8 cellular contexts compared by ENCODE assay signal in genomic region chr3:13352621-13353131, GRCh38.
DNase-seq lines count a peak whose midpoint lies in the region; ATAC-seq and TF ChIP-seq lines count a peak whose summit lies in the region.
"Had no signal": no experiment of that assay in that cellular context is flagged by ENCODE, and none has a peak within 500 bp of the region (broad histone marks: within the 10 kb centered on the region; RNA-seq: fewer than 3 reads in every experiment).

No MANE protein-coding gene starts in this region.

- ATAC-seq in GM18861 (IDR thresholded peaks at IDR 0.05; ENCODE audit: unreplicated experiment), result peak; percentile 49

- H3K27me3 ChIP-seq in brain microvascular endothelial cell (replicated peaks), result no peaks in the 10 kb centered on the region
- H3K27me3 ChIP-seq: SJCRH30 had no signal

- H3K27ac ChIP-seq in brain microvascular endothelial cell, result no peak overlapping the region
- H3K27ac ChIP-seq: SJCRH30 had no signal

- DNase-seq in RKO (ENCODE audit: low spot score), result peak; percentile 7
- DNase-seq in brain microvascular endothelial cell, result peak; percentile 50
- DNase-seq in stimulated activated CD4-positive, alpha-beta T cell treated with anti-CD3 and anti-CD28 coated beads, TNF-alpha, amount 100 ng/mL, for 48 hours (ENCODE audit: low read depth in 3 of 3), result peak in 2 of 3 donors; percentile 9 to 14
- DNase-seq in NCI-H146 treated with DMSO at 0.1 percent for 48 hours (lab: John Stamatoyannopoulos, UW; ENCODE audit: unreplicated experiment), result no peak
- DNase-seq in COLO668 (lab: John Stamatoyannopoulos, UW; ENCODE audit: unreplicated experiment), result no peak
- no peak for DNase-seq in HuH-7 (ENCODE audit: low spot score)
- DNase-seq: SJCRH30 had no signal

- H3K4me3 ChIP-seq in brain microvascular endothelial cell (ENCODE audit: low read depth, low read length), result no peak overlapping the region
- H3K4me3 ChIP-seq: SJCRH30 had no signal

- H3K36me3 ChIP-seq in brain microvascular endothelial cell (replicated peaks), result no peaks in the 10 kb centered on the region
- H3K36me3 ChIP-seq: SJCRH30 had no signal

- TF ChIP-seq CTCF in brain microvascular endothelial cell (IDR thresholded peaks at IDR 0.05; ENCODE audit: low read depth, low read length, missing control alignments), result no peak

- in situ Hi-C loops in brain microvascular endothelial cell (cut with HindIII; ENCODE audit: low pct_ligation_motif_present, low sequenced_read_pairs), result no loop called here

Comparison
In these comparisons a context has a peak if more than half of its experiments do, and no peak if none do; other contexts are left out.
1. DNase-seq: peak in RKO (single experiment), brain microvascular endothelial cell (single experiment) and stimulated activated CD4-positive, alpha-beta T cell treated with anti-CD3 and anti-CD28 coated beads, TNF-alpha, amount 100 ng/mL, for 48 hours (2 of 3); none in NCI-H146 treated with DMSO at 0.1 percent for 48 hours (single experiment), COLO668 (single experiment) and HuH-7 (single experiment).